In genomic region chr20:20521736-20522135, GRCh38 we compare ENCODE assay signal across 17 cellular contexts.
"Had no signal": no experiment of that assay in that cellular context is flagged by ENCODE, and none has a peak within 500 bp of the region (broad histone marks: within the 10 kb centered on the region; RNA-seq: fewer than 3 reads in every experiment).

No MANE protein-coding gene starts in this region.

- DNase-seq: activated CD4-positive, alpha-beta T cell treated with anti-CD3 and anti-CD28 coated beads for 1 hour; activated CD8-positive, alpha-beta memory T cell treated with anti-CD3 and anti-CD28 coated beads for 24 hours; activated CD8-positive, alpha-beta memory T cell treated with anti-CD3 and anti-CD28 coated beads, Interleukin-2, amount 50 U/mL, for 48 hours; activated effector memory CD4-positive, alpha-beta T cell treated with Interleukin-2 at 50 U/mL for 16 hours; activated naive CD4-positive, alpha-beta T cell treated with anti-CD3 and anti-CD28 coated beads, Interleukin-2, amount 10 ng/mL, durations not matched to agents 7 days and 5 days; activated naive CD8-positive, alpha-beta T cell treated with anti-CD3 and anti-CD28 coated beads, Interleukin-2, amount 50 U/mL, for 24 hours; activated T-cell treated with anti-CD3 and anti-CD28 coated beads, Interleukin-2, amount 50 U/mL, for 48 hours; aorta; effector CD4-positive, alpha-beta T cell; immature natural killer cell; mesendoderm; naive thymus-derived CD8-positive, alpha-beta T cell; right cardiac atrium; stimulated activated naive CD8-positive, alpha-beta T cell treated with anti-CD3 and anti-CD28 coated beads, Interleukin-15, Interleukin-2, amounts not matched to agents 100 U/mL and 50 U/mL, for 24 hours; substantia nigra; tibial artery; WERI-Rb-1 had no signal
